ENCODE assay signal across 8 cellular contexts in the genomic region with DNA sequence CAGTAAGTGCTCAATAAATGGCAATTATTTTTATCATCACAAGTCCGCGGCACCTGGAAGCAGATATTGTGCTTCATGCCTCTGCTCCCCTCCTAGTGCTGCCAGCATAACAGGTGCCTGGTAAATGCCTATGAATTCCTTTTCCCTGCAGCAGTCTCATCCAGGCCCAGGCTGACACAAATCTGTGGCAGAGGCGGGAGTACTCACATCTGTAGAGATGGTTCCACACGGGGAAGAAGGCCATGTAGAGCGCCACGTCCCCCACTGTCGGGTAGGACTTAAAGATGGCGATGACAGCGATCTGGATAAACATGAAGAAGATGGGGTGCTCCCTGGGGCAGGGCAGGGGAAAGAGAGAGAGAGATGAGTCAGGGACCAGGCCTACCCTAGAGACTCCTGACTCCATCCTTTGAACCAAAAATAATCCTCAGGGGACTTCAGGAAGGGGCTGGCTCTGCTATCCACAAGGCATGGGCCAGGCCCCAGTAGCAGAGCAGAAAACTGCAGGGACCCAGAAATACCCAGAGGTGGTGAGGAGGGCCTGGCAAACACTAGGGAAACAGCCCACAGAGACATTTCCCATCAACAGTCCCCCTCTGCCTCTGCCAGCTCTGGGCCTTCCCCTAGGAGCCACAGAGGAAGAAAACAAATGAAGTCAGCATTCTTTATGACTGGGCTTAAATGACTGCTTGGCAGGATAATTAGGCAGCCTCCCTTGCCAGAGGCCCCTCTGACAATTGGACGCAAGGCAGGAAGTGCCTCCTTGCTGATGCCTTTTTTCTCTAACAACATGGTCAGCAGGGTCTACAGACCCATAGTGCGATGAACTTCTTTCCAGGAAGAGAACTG. TPM values are rescaled to one million over a fixed set of nuclear protein-coding genes. Genes with fewer than 3 reads are reported as not detected.
DNase-seq lines count a peak whose midpoint lies in the region; ATAC-seq and TF ChIP-seq lines count a peak whose summit lies in the region.

No MANE protein-coding gene starts in this region.

- H3K4me3 Mint-ChIP-seq in natural killer cell treated with Interleukin-12 subunit alpha and Interleukin-12 subunit beta and Interleukin-15 and Interleukin-18, amount 100 ng/mL, for 72 hours = peak overlapping the region; percentile 5
- no peak overlapping the region for H3K4me3 Mint-ChIP-seq in natural killer cell

- H3K4me1 Mint-ChIP-seq in natural killer cell treated with Interleukin-12 subunit alpha and Interleukin-12 subunit beta and Interleukin-15 and Interleukin-18, amount 100 ng/mL, for 72 hours (ENCODE audit: low read depth in 2 of 2) = peaks cover 11 to 15% of the 10 kb centered on the region in 2 donors
- H3K4me1 Mint-ChIP-seq in natural killer cell = peaks cover 11 to 12% of the 10 kb centered on the region in 2 donors

- H3K27ac Mint-ChIP-seq in natural killer cell treated with Interleukin-12 subunit alpha and Interleukin-12 subunit beta and Interleukin-15 and Interleukin-18, amount 100 ng/mL, for 72 hours = peak overlapping the region; percentile 67 to 80
- H3K27ac Mint-ChIP-seq in natural killer cell = no peak overlapping the region
- H3K27ac Mint-ChIP-seq in activated naive CD4-positive, alpha-beta T cell treated with anti-CD3 and anti-CD28 coated beads, Interleukin-2, amount 50 U/mL, for 72 hours = peak overlapping the region; percentile 85 to 92

- H3K27me3 Mint-ChIP-seq in natural killer cell treated with Interleukin-12 subunit alpha and Interleukin-12 subunit beta and Interleukin-15 and Interleukin-18, amount 100 ng/mL, for 72 hours = no peaks in the 10 kb centered on the region
- H3K27me3 Mint-ChIP-seq in natural killer cell (ENCODE audit: low read depth in 2 of 2) = no peaks in the 10 kb centered on the region

- H3K4me3 ChIP-seq in subcutaneous abdominal adipose tissue (ENCODE audit: low read depth in 1 of 5, low read length in 5 of 5) = no peak overlapping the region

- H3K27ac ChIP-seq in subcutaneous abdominal adipose tissue (ENCODE audit: low read depth, low read length) = peak overlapping the region; percentile 51

- TF ChIP-seq CTCF in natural killer cell (IDR thresholded peaks at IDR 0.05) = no peak

- no peaks in the 10 kb centered on the region for H3K36me3 Mint-ChIP-seq in natural killer cell treated with Interleukin-12 subunit alpha and Interleukin-12 subunit beta and Interleukin-15 and Interleukin-18, amount 100 ng/mL, for 72 hours
- H3K36me3 Mint-ChIP-seq in natural killer cell = no peaks in the 10 kb centered on the region
- H3K36me3 Mint-ChIP-seq in activated naive CD4-positive, alpha-beta T cell treated with anti-CD3 and anti-CD28 coated beads, Interleukin-2, amount 50 U/mL, for 72 hours = peaks cover 0 to 9% of the 10 kb centered on the region in 2 donors

- no peak overlapping the region for H3K9ac ChIP-seq in subcutaneous abdominal adipose tissue (ENCODE audit: low read length in 5 of 5)

- no peaks in the 10 kb centered on the region for H3K9me3 Mint-ChIP-seq in natural killer cell treated with Interleukin-12 subunit alpha and Interleukin-12 subunit beta and Interleukin-15 and Interleukin-18, amount 100 ng/mL, for 72 hours
- no peaks in the 10 kb centered on the region for H3K9me3 Mint-ChIP-seq in natural killer cell
- H3K9me3 Mint-ChIP-seq in activated naive CD4-positive, alpha-beta T cell treated with anti-CD3 and anti-CD28 coated beads, Interleukin-2, amount 50 U/mL, for 72 hours = no peaks in the 10 kb centered on the region

- peaks cover 9 to 32% (median 29%) of the 10 kb centered on the region in 5 donors for H3K4me1 ChIP-seq in subcutaneous abdominal adipose tissue (ENCODE audit: control insufficient read depth in 5 of 5, insufficient read depth in 5 of 5, low read length in 5 of 5)

- peak; percentile 78 to 79 for ATAC-seq in natural killer cell treated with Interleukin-12 subunit alpha and Interleukin-12 subunit beta and Interleukin-15 and Interleukin-18, amount 100 ng/mL, for 72 hours
- ATAC-seq in natural killer cell (no peak), HG03039 (IDR thresholded peaks at IDR 0.05; ENCODE audit: unreplicated experiment) (no peak)
- peak; percentile 91 to 94 for ATAC-seq in activated naive CD4-positive, alpha-beta T cell treated with anti-CD3 and anti-CD28 coated beads, Interleukin-2, amount 50 U/mL, for 72 hours

- no peaks in the 10 kb centered on the region for H3K9me3 ChIP-seq in subcutaneous abdominal adipose tissue (ENCODE audit: control insufficient read depth in 5 of 5, low read length in 5 of 5)

- no peaks in the 10 kb centered on the region for H3K27me3 ChIP-seq in subcutaneous abdominal adipose tissue (ENCODE audit: control insufficient read depth in 5 of 5, insufficient read depth in 4 of 5, low read length in 5 of 5)

- intact Hi-C loops in natural killer cell (cut with micrococcal nuclease) = no loop called here

- DNase-seq in natural killer cell treated with Interleukin-12 subunit alpha and Interleukin-12 subunit beta and Interleukin-15 and Interleukin-18, amount 100 ng/mL, for 72 hours (ENCODE audit: low spot score) = no peak
- DNase-seq in natural killer cell (no peak), islet precursor cell (peak; percentile 85), HCEC 1CT (no peak), middle frontal gyrus (ENCODE audit: extremely low spot score, low spot score) (no peak)
- DNase-seq in activated naive CD4-positive, alpha-beta T cell treated with anti-CD3 and anti-CD28 coated beads, Interleukin-2, amount 50 U/mL, for 72 hours (ENCODE audit: low spot score in 2 of 2) = peak; percentile 53 to 73

- peaks cover 0 to 13% (median 8%) of the 10 kb centered on the region in 5 donors for H3K36me3 ChIP-seq in subcutaneous abdominal adipose tissue (ENCODE audit: control insufficient read depth in 5 of 5, insufficient read depth in 5 of 5, low read length in 5 of 5)

RNA-seq across cellular contexts. Expression of gene MAP1LC3A, which starts 23.0 kb away (rescaled TPM):
- 1 to 10 TPM; 5.3 to 6.4 TPM for total RNA-seq in natural killer cell treated with Interleukin-12 subunit alpha and Interleukin-12 subunit beta and Interleukin-15 and Interleukin-18, amount 100 ng/mL, for 72 hours
- total RNA-seq in natural killer cell = 10 to 100 TPM; 12.7 to 20.4 (median 19.8) TPM
- total RNA-seq in activated naive CD4-positive, alpha-beta T cell treated with anti-CD3 and anti-CD28 coated beads, Interleukin-2, amount 50 U/mL, for 72 hours = 1 to 10 TPM; 1.3 to 1.9 TPM

Comparison
In these comparisons a context has a peak if more than half of its experiments do, and no peak if none do; other contexts are left out.
1. ATAC-seq: peak in natural killer cell treated with Interleukin-12 subunit alpha and Interleukin-12 subunit beta and Interleukin-15 and Interleukin-18, amount 100 ng/mL, for 72 hours (2 of 2) and activated naive CD4-positive, alpha-beta T cell treated with anti-CD3 and anti-CD28 coated beads, Interleukin-2, amount 50 U/mL, for 72 hours (2 of 2); none in natural killer cell (0 of 3) and HG03039 (single experiment).
2. H3K27ac Mint-ChIP-seq: peak in natural killer cell treated with Interleukin-12 subunit alpha and Interleukin-12 subunit beta and Interleukin-15 and Interleukin-18, amount 100 ng/mL, for 72 hours (2 of 2) and activated naive CD4-positive, alpha-beta T cell treated with anti-CD3 and anti-CD28 coated beads, Interleukin-2, amount 50 U/mL, for 72 hours (2 of 2); none in natural killer cell (0 of 2).
3. DNase-seq: peak in activated naive CD4-positive, alpha-beta T cell treated with anti-CD3 and anti-CD28 coated beads, Interleukin-2, amount 50 U/mL, for 72 hours (2 of 2) and islet precursor cell (single experiment); none in natural killer cell treated with Interleukin-12 subunit alpha and Interleukin-12 subunit beta and Interleukin-15 and Interleukin-18, amount 100 ng/mL, for 72 hours (single experiment), natural killer cell (single experiment), HCEC 1CT (single experiment) and middle frontal gyrus (single experiment).